Comparison of ENCODE assay signal across 10 cellular contexts in genomic region chr2:25257032-25257455, GRCh38.
DNase-seq lines count a peak whose midpoint lies in the region; ATAC-seq and TF ChIP-seq lines count a peak whose summit lies in the region.
"Had no signal": no experiment of that assay in that cellular context is flagged by ENCODE, and none has a peak within 500 bp of the region (broad histone marks: within the 10 kb centered on the region; RNA-seq: fewer than 3 reads in every experiment).

No MANE protein-coding gene starts in this region.

- peak overlapping the region; percentile 36 for H3K27ac ChIP-seq in psoas muscle
- H3K27ac ChIP-seq in SJCRH30, result no peak overlapping the region

- H3K4me3 ChIP-seq in NT2/D1 (ENCODE audit: insufficient read length, low read depth) (no peak overlapping the region), foreskin fibroblast (ENCODE audit: low read depth in 1 of 2, low read length in 2 of 2) (no peak overlapping the region), psoas muscle (no peak overlapping the region), SJCRH30 (no peak overlapping the region)
- H3K4me3 ChIP-seq: MG63 had no signal

- H3K9ac ChIP-seq in NT2/D1 (ENCODE audit: insufficient read length, low read depth), result peak overlapping the region; percentile 52

- DNase-seq in DMS79 treated with DMSO at 0.1 percent for 48 hours (lab: John Stamatoyannopoulos, UW) (peak; percentile 48), NT2/D1 (ENCODE audit: low read depth, low spot score) (no peak), foreskin fibroblast (peak; percentile 54 to 77), psoas muscle (peak in 1 of 2 donors; percentile 66), HT-29 (ENCODE audit: low spot score) (no peak), SJCRH30 (no peak), glomerular visceral epithelial cell (ENCODE audit: extremely low spot score) (no peak)
- DNase-seq: MG63; stimulated activated naive B cell treated with anti-CD40 and anti-IgM and Interleukin-4, amounts not matched to agents 10 μg/mL and 1 μg/mL and 100 μg/mL, for 72 hours had no signal

- ATAC-seq in psoas muscle (peak; percentile 81 to 91 (median 87)), GM18870 (IDR thresholded peaks at IDR 0.05; ENCODE audit: unreplicated experiment) (no peak)
- ATAC-seq: stimulated activated naive B cell treated with anti-CD40 and anti-IgM and Interleukin-4, amounts not matched to agents 10 μg/mL and 1 μg/mL and 100 μg/mL, for 72 hours had no signal

- H3K36me3 ChIP-seq in NT2/D1 (ENCODE audit: insufficient read depth, insufficient read length, low read length) (no peaks in the 10 kb centered on the region), psoas muscle (ENCODE audit: insufficient read depth in 1 of 2, low read depth in 1 of 2) (peaks cover 0 to 54% of the 10 kb centered on the region in 2 donors), SJCRH30 (peaks cover 61% of the 10 kb centered on the region)
- H3K36me3 ChIP-seq: MG63 had no signal

- no peak for TF ChIP-seq CTCF in foreskin fibroblast (IDR thresholded peaks at IDR 0.05; ENCODE audit: low read depth, low read length)
- TF ChIP-seq CTCF in psoas muscle (IDR thresholded peaks at IDR 0.05), result no peak

- 18 to 24% (median 18%) methylated on average over 7 of the region's 7 CpGs for WGBS in psoas muscle, 3 donors

- no peaks in the 10 kb centered on the region for H3K27me3 ChIP-seq in NT2/D1 (ENCODE audit: insufficient read depth, insufficient read length)
- no peaks in the 10 kb centered on the region for H3K27me3 ChIP-seq in psoas muscle (ENCODE audit: insufficient read depth in 3 of 3, low read length in 2 of 3)
- H3K27me3 ChIP-seq in SJCRH30, result no peaks in the 10 kb centered on the region
- H3K27me3 ChIP-seq: MG63 had no signal

- intact Hi-C loops in psoas muscle (cut with DNase I), result no loop called here

- no peaks in the 10 kb centered on the region for H3K9me3 ChIP-seq in NT2/D1 (ENCODE audit: insufficient read depth, low read length)
- H3K9me3 ChIP-seq in psoas muscle, result no peaks in the 10 kb centered on the region
- no peaks in the 10 kb centered on the region for H3K9me3 ChIP-seq in SJCRH30 (replicated peaks)
- H3K9me3 ChIP-seq: MG63 had no signal

- peaks cover 22% of the 10 kb centered on the region for H3K4me1 ChIP-seq in NT2/D1 (ENCODE audit: insufficient read depth, insufficient read length)
- H3K4me1 ChIP-seq in psoas muscle, result peaks cover 23% of the 10 kb centered on the region
- H3K4me1 ChIP-seq in SJCRH30, result no peaks in the 10 kb centered on the region

Comparison
In these comparisons a context has a peak if more than half of its experiments do, and no peak if none do; other contexts are left out.
1. DNase-seq: peak in DMS79 treated with DMSO at 0.1 percent for 48 hours (single experiment) and foreskin fibroblast (2 of 2); none in NT2/D1 (single experiment), HT-29 (single experiment), SJCRH30 (0 of 2) and glomerular visceral epithelial cell (single experiment).